14 cellular contexts compared by ENCODE assay signal in genomic region chr6:42702200-42702599, GRCh38. TPM values are rescaled to one million over a fixed set of nuclear protein-coding genes. Genes with fewer than 3 reads are reported as not detected.
DNase-seq lines count a peak whose midpoint lies in the region; ATAC-seq, FAIRE-seq and TF ChIP-seq lines count a peak whose summit lies in the region.
"Had no signal": no experiment of that assay in that cellular context is flagged by ENCODE, and none has a peak within 500 bp of the region (broad histone marks: within the 10 kb centered on the region; RNA-seq: fewer than 3 reads in every experiment).

No MANE protein-coding gene starts in this region.

- in situ Hi-C loops in SK-MEL-5 (cut with HindIII; ENCODE audit: low pct_unique_long_range_greater_than_20kb, low sequenced_read_pairs): no loop called here

- DNase-seq in H54 (ENCODE audit: insufficient read length, low spot score) (peak; percentile 50), SK-MEL-5 (ENCODE audit: low read depth, low spot score) (peak; percentile 29), fibroblast of mammary gland (ENCODE audit: low read depth) (peak; percentile 73), pulmonary artery endothelial cell (ENCODE audit: low read depth, low spot score) (peak; percentile 62), NCI-H1048 (lab: John Stamatoyannopoulos, UW) (no peak)
- DNase-seq: activated CD8-positive, alpha-beta memory T cell treated with anti-CD3 and anti-CD28 coated beads, Interleukin-2, amount 50 U/mL, for 4 hours; mucosa of descending colon; NCI-H1694; sigmoid colon; T1000 had no signal

- peak; percentile 11 for FAIRE-seq in H54 (lab: Jason Lieb, UNC)
- FAIRE-seq: H1 had no signal

- ATAC-seq in GM21526 (IDR thresholded peaks at IDR 0.05; ENCODE audit: low FRiP score, unreplicated experiment) (no peak), HG03442 (IDR thresholded peaks at IDR 0.05; ENCODE audit: unreplicated experiment) (no peak)
- ATAC-seq: mucosa of descending colon had no signal

- no peak for TF ChIP-seq CTCF in fibroblast of mammary gland (conservative IDR thresholded peaks at IDR 0.05; ENCODE audit: control insufficient read depth, insufficient read depth, low read depth, low read length)

- no peak for TF ChIP-seq POLR2A in H54 (IDR thresholded peaks at IDR 0.05; ENCODE audit: low read depth, low read length)

- no peak overlapping the region for H3K4me3 ChIP-seq in fibroblast of mammary gland (ENCODE audit: control insufficient read depth, low read depth, low read length)
- H3K4me3 ChIP-seq: mucosa of descending colon, sigmoid colon, suprapubic skin had no signal

RNA-seq across cellular contexts. Expression of gene PRPH2, which starts 20.2 kb away (rescaled TPM):
- not detected in 2 replicates for total RNA-seq in SK-MEL-5 (2014; rRNA removed; shearing (Covaris generic))
- polyA plus RNA-seq in SK-MEL-5 (2015; cell fraction: cytosol; rRNA removed): not detected in 2 replicates
- not detected in 2 replicates for polyA plus RNA-seq in SK-MEL-5 (2015; cell fraction: nucleus; rRNA removed)
- total RNA-seq in pulmonary artery endothelial cell: 0.13 and 0.21 TPM in 2 replicates

RNA-seq across cellular contexts. Expression of gene TBCC, which starts 43.7 kb away (rescaled TPM):
- total RNA-seq in SK-MEL-5 (2014; rRNA removed; shearing (Covaris generic)): 35.2 and 37.9 TPM in 2 replicates
- 24.2 and 29.9 TPM in 2 replicates for polyA plus RNA-seq in SK-MEL-5 (2015; cell fraction: cytosol; rRNA removed)
- polyA plus RNA-seq in SK-MEL-5 (2015; cell fraction: nucleus; rRNA removed): 17.9 and 28.5 TPM in 2 replicates
- 33.2 and 37.4 TPM in 2 replicates for total RNA-seq in pulmonary artery endothelial cell
